9 cellular contexts compared by ENCODE assay signal in genomic region chr7:48035967-48036478, GRCh38. TPM values are rescaled to one million over a fixed set of nuclear protein-coding genes. Genes with fewer than 3 reads are reported as not detected.
DNase-seq lines count a peak whose midpoint lies in the region; ATAC-seq, FAIRE-seq and TF ChIP-seq lines count a peak whose summit lies in the region.
"Had no signal": no experiment of that assay in that cellular context is flagged by ENCODE, and none has a peak within 500 bp of the region (broad histone marks: within the 10 kb centered on the region; RNA-seq: fewer than 3 reads in every experiment).

No MANE protein-coding gene starts in this region.

- peaks cover 13% of the 10 kb centered on the region for H3K27me3 ChIP-seq in ACC112 (ENCODE audit: insufficient read depth, low read length)
- no peaks in the 10 kb centered on the region for H3K27me3 ChIP-seq in parathyroid adenoma (ENCODE audit: control insufficient read depth, insufficient read depth, low read length)

- peaks cover 5% of the 10 kb centered on the region for H3K4me1 ChIP-seq in ACC112 (ENCODE audit: control insufficient read depth, insufficient read depth, low read length, unreplicated experiment)
- H3K4me1 ChIP-seq in parathyroid adenoma = no peaks in the 10 kb centered on the region

- H2AFZ ChIP-seq in ACC112 (ENCODE audit: low read length, unreplicated experiment) (peak overlapping the region; percentile 71), parathyroid adenoma (peak overlapping the region; percentile 91)

- H3K36me3 ChIP-seq in ACC112 (ENCODE audit: insufficient read depth, low read length) (no peaks in the 10 kb centered on the region), parathyroid adenoma (ENCODE audit: control insufficient read depth, insufficient read depth, low read length) (no peaks in the 10 kb centered on the region)

- POLR2A ChIA-PET in activated B cell treated with CpG ODN at 0.5 μM for 24 hours (lab: Charles Lee) = no interaction called here

- peaks cover 13% of the 10 kb centered on the region for H3K4me1 Mint-ChIP-seq in activated B cell treated with CpG ODN at 0.5 μM for 24 hours

- peaks cover 21% of the 10 kb centered on the region for H3K27me3 Mint-ChIP-seq in activated B cell treated with CpG ODN at 0.5 μM for 24 hours

- peak; percentile 25 for DNase-seq in activated B cell treated with CpG ODN at 0.5 μM for 24 hours
- peak; percentile 25 for DNase-seq in glomerular visceral epithelial cell (ENCODE audit: extremely low spot score)
- no peak for DNase-seq in SIG-M5 (lab: John Stamatoyannopoulos, UW)
- DNase-seq in GM19240 (ENCODE audit: insufficient read length, low spot score) = no peak
- DNase-seq in D721Med (ENCODE audit: insufficient read length, low spot score) = no peak

- no peak overlapping the region for H3K27ac ChIP-seq in ACC112 (ENCODE audit: low read depth, low read length)
- no peak overlapping the region for H3K27ac ChIP-seq in parathyroid adenoma
- H3K27ac ChIP-seq: epithelial cell of prostate had no signal

- H3K4me3 Mint-ChIP-seq in activated B cell treated with CpG ODN at 0.5 μM for 24 hours = peak overlapping the region; percentile 73

- intact Hi-C loops in activated B cell treated with CpG ODN at 0.5 μM for 24 hours (cut with micrococcal nuclease) = loop anchor here (1.0 to 5.0 kb wide), 5 partner anchors 43 to 99 kb away; partner anchors contain the start of gene HUS1

- FAIRE-seq in D721Med (lab: Jason Lieb, UNC) = no peak

- H3K27ac Mint-ChIP-seq in activated B cell treated with CpG ODN at 0.5 μM for 24 hours = no peak overlapping the region

- ATAC-seq in GM21447 (IDR thresholded peaks at IDR 0.05; ENCODE audit: unreplicated experiment) = peak; percentile 6
- ATAC-seq in activated B cell treated with CpG ODN at 0.5 μM for 24 hours (ENCODE audit: low read depth) = no peak

- H3K4me2 ChIP-seq in parathyroid adenoma (ENCODE audit: low read length) = peak overlapping the region; percentile 95

- H3K79me2 ChIP-seq in ACC112 (ENCODE audit: control insufficient read depth, insufficient read depth, low read length, unreplicated experiment) = no peaks in the 10 kb centered on the region
- H3K79me2 ChIP-seq in parathyroid adenoma = no peaks in the 10 kb centered on the region

- H3K9ac ChIP-seq in parathyroid adenoma = no peak overlapping the region

- H3K9me3 Mint-ChIP-seq in activated B cell treated with CpG ODN at 0.5 μM for 24 hours = no peaks in the 10 kb centered on the region

- H3K9me3 ChIP-seq in parathyroid adenoma (ENCODE audit: control insufficient read depth, low read length) = no peaks in the 10 kb centered on the region

- H3K4me3 ChIP-seq in ACC112 (ENCODE audit: low read depth, low read length) (peak overlapping the region; percentile 79), parathyroid adenoma (ENCODE audit: low read depth, low read length) (peak overlapping the region; percentile 67)

- H3K36me3 Mint-ChIP-seq in activated B cell treated with CpG ODN at 0.5 μM for 24 hours (ENCODE audit: low read depth) = no peaks in the 10 kb centered on the region

- CTCF ChIA-PET in activated B cell treated with CpG ODN at 0.5 μM for 24 hours (lab: Charles Lee) = interaction anchor here (1.1 to 1.5 kb wide), 2 partner anchors 44 to 74 kb away, joined by 4 to 6 read pairs; no protein-coding TSS in a partner anchor

- TF ChIP-seq CTCF in activated B cell treated with CpG ODN at 0.5 μM for 24 hours (IDR thresholded peaks at IDR 0.05) (no peak), parathyroid adenoma (IDR thresholded peaks at IDR 0.05) (no peak), D721Med (IDR thresholded peaks at IDR 0.05; ENCODE audit: insufficient read depth, missing control alignments) (no peak)

RNA-seq across cellular contexts. Expression of gene C7orf57, which starts 0.7 kb away (rescaled TPM):
- not detected in 2 replicates for total RNA-seq in activated B cell treated with CpG ODN at 0.5 μM for 24 hours

RNA-seq across cellular contexts. Expression of gene SUN3, which starts 7.1 kb away (rescaled TPM):
- not detected in 2 replicates for total RNA-seq in activated B cell treated with CpG ODN at 0.5 μM for 24 hours

RNA-seq across cellular contexts. Expression of gene UPP1, which starts 53.0 kb away (rescaled TPM):
- total RNA-seq in activated B cell treated with CpG ODN at 0.5 μM for 24 hours = 3.3 and 3.5 TPM in 2 replicates

RNA-seq across cellular contexts. Expression of gene HUS1, which starts 56.6 kb away (rescaled TPM):
- total RNA-seq in activated B cell treated with CpG ODN at 0.5 μM for 24 hours = 37.3 and 42.5 TPM in 2 replicates

Comparison
In these comparisons a context has a peak if more than half of its experiments do, and no peak if none do; other contexts are left out.
1. DNase-seq: peak in activated B cell treated with CpG ODN at 0.5 μM for 24 hours (single experiment) and glomerular visceral epithelial cell (single experiment); none in SIG-M5 (single experiment), GM19240 (single experiment) and D721Med (single experiment).